26 cellular contexts compared by ENCODE assay signal in the genomic region with DNA sequence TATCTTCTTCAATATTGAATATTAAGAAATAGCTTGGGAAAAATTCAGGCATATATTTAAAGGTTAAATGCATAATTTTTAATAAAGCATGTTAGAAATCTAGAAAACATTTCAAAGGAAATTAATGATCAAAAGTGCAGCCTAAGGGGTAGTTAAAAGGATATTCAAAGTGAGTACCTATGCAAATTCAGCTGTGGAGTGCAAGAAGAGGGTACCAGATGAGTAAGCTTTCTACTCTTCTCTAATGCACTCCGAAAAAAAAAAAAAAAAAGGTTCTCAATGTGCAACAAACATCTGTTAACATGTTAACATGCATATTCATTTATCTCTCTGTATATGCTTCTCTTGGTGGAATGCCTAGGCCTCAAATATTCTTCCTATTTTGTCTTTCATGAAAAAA. TPM values are rescaled to one million over a fixed set of nuclear protein-coding genes. Genes with fewer than 3 reads are reported as not detected.
DNase-seq lines count a peak whose midpoint lies in the region; ATAC-seq, FAIRE-seq and TF ChIP-seq lines count a peak whose summit lies in the region.
"Had no signal": no experiment of that assay in that cellular context is flagged by ENCODE, and none has a peak within 500 bp of the region (broad histone marks: within the 10 kb centered on the region; RNA-seq: fewer than 3 reads in every experiment).

No MANE protein-coding gene starts in this region.

- peak; percentile 5 for DNase-seq in DMS 273 treated with DMSO at 0.1 percent for 48 hours (lab: John Stamatoyannopoulos, UW)
- no peak for DNase-seq in GM12878 (ENCODE audit: low read depth, low spot score)
- no peak for DNase-seq in SK-N-SH
- DNase-seq: activated CD4-positive, alpha-beta T cell treated with anti-CD3 and anti-CD28 coated beads, Interleukin-2, amount 50 U/mL, for 1 hour; activated CD8-positive, alpha-beta memory T cell treated with anti-CD3 and anti-CD28 coated beads, Interleukin-2, amount 10 ng/mL, durations not matched to agents 7 days and 5 days; dermis blood vessel endothelial cell; IMR-90; kidney glomerular epithelial cell; NCI-H1092 treated with DMSO at 0.1 percent for 48 hours; NCI-H2029; NCI-H446; pancreas; right cardiac atrium; stimulated activated CD4-positive, alpha-beta T cell treated with anti-CD3 and anti-CD28 coated beads, Interleukin-4, amount 100 ng/mL, for 4 hours; stimulated activated naive CD4-positive, alpha-beta T cell; uterus had no signal

- TF ChIP-seq POLR2A in GM12878 (IDR thresholded peaks at IDR 0.05; ENCODE audit: low read depth, low read length) (no peak), gastroesophageal sphincter (IDR thresholded peaks at IDR 0.05) (no peak)

- no peak for FAIRE-seq in GM12878 (lab: Jason Lieb, UNC)
- FAIRE-seq: pancreas had no signal

- H3F3A ChIP-seq in SK-N-SH (replicated peaks; ENCODE audit: insufficient read depth) = peaks cover 3% of the 10 kb centered on the region

- H3K9ac ChIP-seq in GM12878 (ENCODE audit: control insufficient read depth, insufficient read depth, low read length) = no peak overlapping the region
- no peak overlapping the region for H3K9ac ChIP-seq in SK-N-SH

- no peaks in the 10 kb centered on the region for H3K9me2 ChIP-seq in SK-N-SH

- H3K79me2 ChIP-seq in GM12878 (ENCODE audit: control insufficient read depth, insufficient read depth, low read length) (peaks cover 2% of the 10 kb centered on the region), SK-N-SH (ENCODE audit: insufficient read depth) (peaks cover 15% of the 10 kb centered on the region; the same call in 1 of the 2 replicates)

- POLR2A ChIA-PET in GM12878 (lab: Charles Lee) (interaction anchor here (0.7 to 1.0 kb wide), 2 partner anchors 38 to 434 kb away, joined by 3 read pairs; no protein-coding TSS in a partner anchor), SK-N-SH (lab: Yijun Ruan, JAX) (no interaction called here)

- H3K27ac ChIP-seq in GM12878 (ENCODE audit: control insufficient read depth, insufficient read depth) (no peak overlapping the region), SK-N-SH (ENCODE audit: low read depth in 2 of 2, low read length in 1 of 2) (no peak overlapping the region), gastroesophageal sphincter (no peak overlapping the region)
- H3K27ac ChIP-seq: ascending aorta, C4-2B, pancreas, thoracic aorta, VCaP had no signal

- H3K4me3 ChIP-seq in GM12878 = no peak overlapping the region
- no peak overlapping the region for H3K4me3 ChIP-seq in SK-N-SH (ENCODE audit: low read depth in 2 of 2, low read length in 1 of 2)
- H3K4me3 ChIP-seq in gastroesophageal sphincter = no peak overlapping the region
- H3K4me3 ChIP-seq: ascending aorta, pancreas, thoracic aorta, uterus had no signal

- intact Hi-C loops in GM12878 (cut with micrococcal nuclease; ENCODE audit: unreplicated experiment) = no loop called here

- H3K9me3 ChIP-seq in GM12878 (replicated peaks; ENCODE audit: control insufficient read depth, insufficient read depth, low read length) = no peaks in the 10 kb centered on the region; the same call in 2 of the 3 replicates
- H3K9me3 ChIP-seq in SK-N-SH = no peaks in the 10 kb centered on the region
- no peaks in the 10 kb centered on the region for H3K9me3 ChIP-seq in gastroesophageal sphincter
- H3K9me3 ChIP-seq: ascending aorta, pancreas, thoracic aorta, uterus had no signal

- RAD21 ChIA-PET in GM12878 (lab: Charles Lee; ENCODE audit: unreplicated experiment) = interaction anchor here (0.6 kb wide), 1 partner anchor 115 kb away, joined by 3 read pairs; no protein-coding TSS in a partner anchor

- H4K20me1 ChIP-seq in GM12878 (ENCODE audit: control insufficient read depth, insufficient read depth) = no peaks in the 10 kb centered on the region
- H4K20me1 ChIP-seq in SK-N-SH (ENCODE audit: insufficient read depth) = no peaks in the 10 kb centered on the region

- BruUV-seq in GM12878 (replicated peaks; lab: Mats Ljungman, UMichigan) = no TSS peak

- no peak overlapping the region for H2AFZ ChIP-seq in GM12878 (ENCODE audit: control insufficient read depth, low read depth, low read length)
- H2AFZ ChIP-seq in SK-N-SH (ENCODE audit: low read depth) = no peak overlapping the region

- peak; percentile 59 for ATAC-seq in GM18861 (IDR thresholded peaks at IDR 0.05; ENCODE audit: unreplicated experiment)
- ATAC-seq in HG02870 (IDR thresholded peaks at IDR 0.05; ENCODE audit: unreplicated experiment) = peak; percentile 80
- ATAC-seq in GM12878 = peak; percentile 46; the same call in 1 of the 3 replicates
- no peak for ATAC-seq in gastroesophageal sphincter
- no peak for ATAC-seq in HG02623 (IDR thresholded peaks at IDR 0.05; ENCODE audit: unreplicated experiment)
- ATAC-seq: activated CD8-positive, alpha-beta memory T cell treated with anti-CD3 and anti-CD28 coated beads, Interleukin-2, amount 10 ng/mL, durations not matched to agents 7 days and 5 days; activated naive CD4-positive, alpha-beta T cell treated with anti-CD3 and anti-CD28 coated beads, Interleukin-2, amount 50 U/mL, for 72 hours; activated T-helper 17 cell treated with anti-CD3 and anti-CD28 coated beads, Interleukin-2, amount 50 U/mL, for 72 hours; pancreas; right cardiac atrium had no signal

- TF ChIP-seq EP300 in GM12878 (IDR thresholded peaks at IDR 0.05; ENCODE audit: borderline replicate concordance in 1 of 2, control insufficient read depth in 1 of 2, low read depth in 2 of 2, low read length in 2 of 2) = no peak
- TF ChIP-seq EP300 in SK-N-SH (IDR thresholded peaks at IDR 0.05; ENCODE audit: borderline replicate concordance in 1 of 2, low read depth in 1 of 2, low read length in 1 of 2) = no peak
- no peak for TF ChIP-seq EP300 in gastroesophageal sphincter (IDR thresholded peaks at IDR 0.05)

- CTCF ChIA-PET in GM12878 (lab: Yijun Ruan, JAX) = no interaction called here
- CTCF ChIA-PET in SK-N-SH (lab: Yijun Ruan, JAX) = interaction anchor here (0.5 to 0.6 kb wide), 2 partner anchors 13 to 185 kb away, joined by 3 read pairs; no protein-coding TSS in a partner anchor

- H3K4me1 ChIP-seq in GM12878 (ENCODE audit: control insufficient read depth, insufficient read depth, low read length) (0 out of 2 replicates have a peak, but pooled peaks cover 2% of the 10 kb centered on the region), SK-N-SH (ENCODE audit: control insufficient read depth in 1 of 2, insufficient read depth in 2 of 2, low read depth in 1 of 2, low read length in 1 of 2) (no peaks in the 10 kb centered on the region), gastroesophageal sphincter (peaks cover 0 to 8% (median 0%) of the 10 kb centered on the region in 3 donors)
- H3K4me1 ChIP-seq: ascending aorta, pancreas, uterus had no signal

- TF ChIP-seq RAD21 in GM12878 (IDR thresholded peaks at IDR 0.05; ENCODE audit: insufficient read depth, low read depth, low read length) (no peak), SK-N-SH (IDR thresholded peaks at IDR 0.05; ENCODE audit: low read length) (no peak)

- no peaks in the 10 kb centered on the region for H3K27me3 ChIP-seq in GM12878 (replicated peaks in 1 of 2; ENCODE audit: control insufficient read depth in 2 of 2, insufficient read depth in 2 of 2, low read length in 1 of 2)
- no peaks in the 10 kb centered on the region for H3K27me3 ChIP-seq in SK-N-SH (ENCODE audit: insufficient read depth)
- H3K27me3 ChIP-seq in gastroesophageal sphincter = no peaks in the 10 kb centered on the region
- H3K27me3 ChIP-seq: ascending aorta, pancreas, uterus had no signal

- H3K4me2 ChIP-seq in GM12878 (ENCODE audit: control insufficient read depth, insufficient read depth) (no peak overlapping the region), SK-N-SH (no peak overlapping the region)

- no peak for TF ChIP-seq CTCF in GM12878 (IDR thresholded peaks at IDR 0.05 in 2 of 3, conservative IDR thresholded peaks at IDR 0.05 in 1 of 3; ENCODE audit: control insufficient read depth in 2 of 3, extremely low read depth in 1 of 3, insufficient read depth in 1 of 3, low read depth in 3 of 3, low read length in 3 of 3)
- TF ChIP-seq CTCF in SK-N-SH (IDR thresholded peaks at IDR 0.05) = no peak
- TF ChIP-seq CTCF in gastroesophageal sphincter (IDR thresholded peaks at IDR 0.05) = no peak

- in situ Hi-C loops in GM12878 (cut with MboI) = no loop called here

- 13% methylated on average over 1 of the region's 1 CpG for WGBS in GM12878 (ENCODE audit: insufficient coverage, insufficient replicate concordance, low lambda C conversion rate, missing lambda C conversion rate)
- 62% methylated on average over 1 of the region's 1 CpG for WGBS in SK-N-SH (ENCODE audit: low lambda C conversion rate)
- 25 to 43% methylated on average over 1 of the region's 1 CpG for WGBS in gastroesophageal sphincter (ENCODE audit: low coverage in 1 of 2), 2 donors

- SMC1A ChIA-PET in GM12878 (lab: Charles Lee; ENCODE audit: uncharacterized antibody, unreplicated experiment) = interaction anchor here (0.8 to 1.1 kb wide), 2 partner anchors 20 to 72 kb away, joined by 4 to 6 read pairs; no protein-coding TSS in a partner anchor

- H3K36me3 ChIP-seq in GM12878 (ENCODE audit: control insufficient read depth in 2 of 2, insufficient read depth in 2 of 2, low read length in 1 of 2) (peaks cover 12 to 20% of the 10 kb centered on the region in 2 experiments), SK-N-SH (replicated peaks in 1 of 2; ENCODE audit: control insufficient read depth in 1 of 2, insufficient read depth in 2 of 2, low read length in 1 of 2) (peaks cover 36 to 46% of the 10 kb centered on the region in 2 experiments), gastroesophageal sphincter (peaks cover 3 to 67% of the 10 kb centered on the region in 2 donors)
- H3K36me3 ChIP-seq: uterus had no signal

RNA-seq across cellular contexts. Expression of gene KATNA1, which starts 32.0 kb away (rescaled TPM):
- 22.4 and 23.7 TPM in 2 replicates for total RNA-seq in GM12878 (2013; cell fraction: nucleolus; rRNA removed)
- total RNA-seq in GM12878 (2014; rRNA removed) = 22.0 and 24.3 TPM in 2 replicates
- total RNA-seq in GM12878 (2014; rRNA removed; fragmentation: Illumina TruSeq; extraction: Trizol) = 26.5 and 27.1 TPM in 2 replicates
- 17.7 and 18.4 TPM in 2 replicates for total RNA-seq in GM12878 (2021)
- polyA plus RNA-seq in GM12878 (2011; ENCODE audit: low read depth) = 10.3 TPM
- 27.5 and 37.3 TPM in 2 replicates for polyA plus RNA-seq in GM12878 (2011; rRNA removed)
- 11.6 and 12.6 TPM in 2 replicates for polyA plus RNA-seq in GM12878 (2011; cell fraction: cytosol; rRNA removed)
- polyA plus RNA-seq in GM12878 (2011; cell fraction: nucleus; rRNA removed) = 13.0 and 14.4 TPM in 2 replicates
- polyA plus RNA-seq in GM12878 (2012) = 14.7 and 15.9 TPM in 2 replicates
- polyA plus RNA-seq in GM12878 (2014; fragmentation: Illumina TruSeq; extraction: Trizol) = 29.2 and 41.3 TPM in 2 replicates
- 10 to 100 TPM; 15.4 to 23.1 TPM for polyA plus RNA-seq in GM12878 (2014; fragmentation: Nextera tagmentation; extraction: Ambion mirVana)
- 19.2 and 21.0 TPM in 2 replicates for polyA plus RNA-seq in GM12878 (2014; rRNA removed)
- 10 to 100 TPM; 30.7 to 35.3 TPM for polyA plus RNA-seq in GM12878 (2016; fragmentation: Nextera tagmentation; extraction: Ambion mirVana)
- polyA minus RNA-seq in GM12878 (2011; rRNA and poly(A)+ RNA removed) = 19.7 and 19.9 TPM in 2 replicates
- 8.7 and 10.8 TPM in 2 replicates for polyA minus RNA-seq in GM12878 (2011; cell fraction: cytosol; rRNA and poly(A)+ RNA removed)
- polyA minus RNA-seq in GM12878 (2011; cell fraction: nucleus; rRNA and poly(A)+ RNA removed) = 8.1 and 11.4 TPM in 2 replicates
- 13.2 and 17.6 TPM in 2 replicates for polyA plus RNA-seq in SK-N-SH (2012; rRNA removed)
- polyA plus RNA-seq in SK-N-SH (2012; cell fraction: cytosol; rRNA removed) = 17.5 and 21.7 TPM in 2 replicates
- polyA plus RNA-seq in SK-N-SH (2012; cell fraction: nucleus; rRNA removed) = 8.2 and 18.1 TPM in 2 replicates
- total RNA-seq in gastroesophageal sphincter = 10 to 100 TPM; 17.5 to 25.5 (median 21.1) TPM

RNA-seq across cellular contexts. Expression of gene LATS1, which starts 37.4 kb away (rescaled TPM):
- total RNA-seq in GM12878 (2013; cell fraction: nucleolus; rRNA removed) = 54.5 and 56.4 TPM in 2 replicates
- total RNA-seq in GM12878 (2014; rRNA removed) (10.7 and 11.0 TPM in 2 replicates), GM12878 (2014; rRNA removed; fragmentation: Illumina TruSeq; extraction: Trizol) (13.5 and 13.8 TPM in 2 replicates), GM12878 (2021) (15.5 and 15.6 TPM in 2 replicates), gastroesophageal sphincter (10 to 100 TPM; 29.2 to 54.5 (median 35.6) TPM)
- 6.1 TPM for polyA plus RNA-seq in GM12878 (2011; ENCODE audit: low read depth)
- polyA plus RNA-seq in GM12878 (2011; rRNA removed) (9.7 and 10.1 TPM in 2 replicates), GM12878 (2014; fragmentation: Illumina TruSeq; extraction: Trizol) (11.8 and 13.4 TPM in 2 replicates), GM12878 (2014; fragmentation: Nextera tagmentation; extraction: Ambion mirVana) (1 to 10 TPM; 2.1 to 2.4 TPM), GM12878 (2014; rRNA removed) (5.4 and 7.3 TPM in 2 replicates), GM12878 (2016; fragmentation: Nextera tagmentation; extraction: Ambion mirVana) (10 to 100 TPM; 10.9 to 11.1 TPM), SK-N-SH (2012; rRNA removed) (6.9 and 9.3 TPM in 2 replicates)
- 7.9 and 10.1 TPM in 2 replicates for polyA plus RNA-seq in GM12878 (2011; cell fraction: cytosol; rRNA removed)
- 9.4 and 10.3 TPM in 2 replicates for polyA plus RNA-seq in GM12878 (2011; cell fraction: nucleus; rRNA removed)
- 6.8 and 7.7 TPM in 2 replicates for polyA plus RNA-seq in GM12878 (2012)
- 19.7 and 27.6 TPM in 2 replicates for polyA minus RNA-seq in GM12878 (2011; rRNA and poly(A)+ RNA removed)
- 7.9 and 10.6 TPM in 2 replicates for polyA minus RNA-seq in GM12878 (2011; cell fraction: cytosol; rRNA and poly(A)+ RNA removed)
- polyA minus RNA-seq in GM12878 (2011; cell fraction: nucleus; rRNA and poly(A)+ RNA removed) = 15.0 and 20.8 TPM in 2 replicates
- polyA plus RNA-seq in SK-N-SH (2012; cell fraction: cytosol; rRNA removed) = 6.9 and 7.1 TPM in 2 replicates
- 8.3 and 11.0 TPM in 2 replicates for polyA plus RNA-seq in SK-N-SH (2012; cell fraction: nucleus; rRNA removed)

Comparison
In these comparisons a context has a peak if more than half of its experiments do, and no peak if none do; other contexts are left out.
1. ATAC-seq: peak in GM18861 (single experiment), HG02870 (single experiment) and GM12878 (single experiment); none in gastroesophageal sphincter (single experiment) and HG02623 (single experiment).